Comparison of ENCODE assay signal across 18 cellular contexts in genomic region chr18:8639762-8640161, GRCh38. TPM values are rescaled to one million over a fixed set of nuclear protein-coding genes. Genes with fewer than 3 reads are reported as not detected.
DNase-seq lines count a peak whose midpoint lies in the region; ATAC-seq, FAIRE-seq and TF ChIP-seq lines count a peak whose summit lies in the region.
"Had no signal": no experiment of that assay in that cellular context is flagged by ENCODE, and none has a peak within 500 bp of the region (broad histone marks: within the 10 kb centered on the region; RNA-seq: fewer than 3 reads in every experiment).

No MANE protein-coding gene starts in this region.

- no peak overlapping the region for H3K4me3 Mint-ChIP-seq in neural progenitor cell
- H3K4me3 Mint-ChIP-seq: CD8-positive, alpha-beta memory T cell had no signal

- TF ChIP-seq POLR2A in HepG2 (IDR thresholded peaks at IDR 0.05; ENCODE audit: insufficient read depth in 1 of 2, low read depth in 2 of 2, low read length in 2 of 2) (no peak), right lobe of liver (IDR thresholded peaks at IDR 0.05) (no peak), K562 (conservative IDR thresholded peaks at IDR 0.05) (peak; percentile 37; the same call in 1 of the 2 replicates)

- H3K79me2 ChIP-seq in HepG2 (ENCODE audit: insufficient read depth, low read length) (no peaks in the 10 kb centered on the region), K562 (ENCODE audit: control insufficient read depth, insufficient read depth, low read length) (no peaks in the 10 kb centered on the region), neural progenitor cell (ENCODE audit: low read depth) (no peaks in the 10 kb centered on the region)

- H3K27ac ChIP-seq in HepG2 (ENCODE audit: extremely low read length, insufficient read depth, low read length) (no peak overlapping the region), right lobe of liver (no peak overlapping the region), K562 (ENCODE audit: extremely low read depth, low read depth, low read length) (no peak overlapping the region), neural progenitor cell (no peak overlapping the region)
- H3K27ac ChIP-seq: BLaER1, HL-60 had no signal

- no peaks in the 10 kb centered on the region for H3K9me1 ChIP-seq in K562 (ENCODE audit: control insufficient read depth, insufficient read depth, low read length)

- H3K4me1 ChIP-seq in HepG2 (ENCODE audit: insufficient read depth, low read length), result no peaks in the 10 kb centered on the region
- H3K4me1 ChIP-seq in right lobe of liver, result no peaks in the 10 kb centered on the region
- no peaks in the 10 kb centered on the region for H3K4me1 ChIP-seq in K562 (replicated peaks in 1 of 2; ENCODE audit: control insufficient read depth in 2 of 2, insufficient read depth in 2 of 2, low read length in 2 of 2)
- no peaks in the 10 kb centered on the region for H3K4me1 ChIP-seq in neural progenitor cell
- H3K4me1 ChIP-seq: BLaER1, Caco-2 had no signal

- H3K4me3 ChIP-seq in HepG2 (replicated peaks in 1 of 3; ENCODE audit: insufficient read depth in 1 of 3, low read depth in 2 of 3, low read length in 3 of 3), result no peak overlapping the region
- no peak overlapping the region for H3K4me3 ChIP-seq in right lobe of liver
- no peak overlapping the region for H3K4me3 ChIP-seq in K562
- H3K4me3 ChIP-seq in neural progenitor cell, result no peak overlapping the region
- H3K4me3 ChIP-seq: BLaER1 had no signal

- TF ChIP-seq EP300 in HepG2 (IDR thresholded peaks at IDR 0.05; ENCODE audit: low read depth in 2 of 2, low read length in 2 of 2) (no peak), HepG2 (CRISPR knock-in tag; IDR thresholded peaks at IDR 0.05; ENCODE audit: borderline replicate concordance) (no peak), K562 (IDR thresholded peaks at IDR 0.05; ENCODE audit: low read length) (no peak)

- H3K36me3 Mint-ChIP-seq in neural progenitor cell, result peaks cover 29% of the 10 kb centered on the region

- WGBS in HepG2 (ENCODE audit: low lambda C conversion rate), result 98% methylated on average over 11 of the region's 11 CpGs
- WGBS in right lobe of liver (ENCODE audit: insufficient coverage, low coverage, low lambda C conversion rate, missing lambda C conversion rate), result 100% methylated on average over 6 of the region's 11 CpGs
- WGBS in K562 (ENCODE audit: insufficient coverage, low coverage, missing lambda C conversion rate), result 88% methylated on average over 11 of the region's 11 CpGs

- H3K27me3 Mint-ChIP-seq in neural progenitor cell (ENCODE audit: insufficient read depth, low read depth), result peaks cover 2% of the 10 kb centered on the region

- FAIRE-seq in HepG2 (lab: Jason Lieb, UNC) (no peak), K562 (lab: Jason Lieb, UNC) (no peak)
- FAIRE-seq: GM18507 had no signal

- no peaks in the 10 kb centered on the region for H3K9me3 Mint-ChIP-seq in neural progenitor cell
- H3K9me3 Mint-ChIP-seq: CD8-positive, alpha-beta memory T cell had no signal

- no peaks in the 10 kb centered on the region for H3K27me3 ChIP-seq in HepG2 (ENCODE audit: control insufficient read depth in 1 of 2, insufficient read depth in 2 of 2, low read length in 2 of 2)
- no peaks in the 10 kb centered on the region for H3K27me3 ChIP-seq in right lobe of liver
- no peaks in the 10 kb centered on the region for H3K27me3 ChIP-seq in K562 (ENCODE audit: control insufficient read depth in 2 of 2, insufficient read depth in 2 of 2, low read length in 2 of 2)
- no peaks in the 10 kb centered on the region for H3K27me3 ChIP-seq in neural progenitor cell
- H3K27me3 ChIP-seq: BLaER1 had no signal

- BruUV-seq in HepG2 (replicated peaks; lab: Mats Ljungman, UMichigan) (no TSS peak), K562 (replicated peaks; lab: Mats Ljungman, UMichigan) (no TSS peak)

- TF ChIP-seq RAD21 in HepG2 (CRISPR knock-in tag; IDR thresholded peaks at IDR 0.05), result no peak
- TF ChIP-seq RAD21 in K562 (CRISPR knock-in tag; conservative IDR thresholded peaks at IDR 0.05 in 1 of 2, IDR thresholded peaks at IDR 0.05 in 1 of 2), result no peak

- H2AFZ ChIP-seq in HepG2 (ENCODE audit: low read length), result no peak overlapping the region
- H2AFZ ChIP-seq in K562 (ENCODE audit: low read depth, low read length), result no peak overlapping the region
- no peak overlapping the region for H2AFZ ChIP-seq in neural progenitor cell (replicated peaks)

- intact Hi-C loops in HepG2 (cut with micrococcal nuclease; ENCODE audit: unreplicated experiment) (no loop called here), right lobe of liver (cut with DNase I) (no loop called here), K562 (cut with micrococcal nuclease) (no loop called here), cardiac septum (cut with DNase I) (no loop called here)

- ATAC-seq in HepG2, result no peak; the same call in 2 of the 3 replicates
- no peak for ATAC-seq in right lobe of liver
- no peak for ATAC-seq in K562
- ATAC-seq in HG03354 (IDR thresholded peaks at IDR 0.05; ENCODE audit: poor library complexity, severe bottlenecking, unreplicated experiment), result no peak
- ATAC-seq in omental fat pad (ENCODE audit: low FRiP score), result no peak
- ATAC-seq: HCT116 had no signal

- peaks cover 6 to 35% of the 10 kb centered on the region in 2 experiments for H3K36me3 ChIP-seq in HepG2 (replicated peaks in 1 of 2; ENCODE audit: control insufficient read depth in 1 of 2, insufficient read depth in 2 of 2, low read length in 2 of 2)
- H3K36me3 ChIP-seq in right lobe of liver, result peaks cover 0 to 39% (median 5%) of the 10 kb centered on the region in 4 donors
- peaks cover 41% of the 10 kb centered on the region for H3K36me3 ChIP-seq in K562 (ENCODE audit: control insufficient read depth, insufficient read depth, low read length)
- peaks cover 5% of the 10 kb centered on the region for H3K36me3 ChIP-seq in neural progenitor cell

- CTCF ChIA-PET in HepG2 (lab: Yijun Ruan, JAX; ENCODE audit: low intra/inter-chr PET ratio, low total read pairs) (no interaction called here), K562 (lab: Yijun Ruan, JAX; ENCODE audit: low intra/inter-chr PET ratio) (no interaction called here)

- H3K9ac ChIP-seq in HepG2 (ENCODE audit: insufficient read depth, low read depth, low read length), result no peak overlapping the region
- H3K9ac ChIP-seq in K562 (ENCODE audit: insufficient read depth in 1 of 2, low read depth in 2 of 2, low read length in 2 of 2), result no peak overlapping the region
- H3K9ac ChIP-seq in neural progenitor cell, result no peak overlapping the region
- H3K9ac ChIP-seq: BLaER1 had no signal

- peaks cover 13% of the 10 kb centered on the region for H3F3A ChIP-seq in neural progenitor cell (ENCODE audit: low read depth)

- H3K9me3 ChIP-seq in HepG2 (ENCODE audit: low read length) (no peaks in the 10 kb centered on the region), right lobe of liver (no peaks in the 10 kb centered on the region), K562 (replicated peaks; ENCODE audit: control insufficient read depth, insufficient read depth, low read depth, low read length) (no peaks in the 10 kb centered on the region), neural progenitor cell (ENCODE audit: low read depth) (no peaks in the 10 kb centered on the region)
- H3K9me3 ChIP-seq: BLaER1, Caco-2 had no signal

- POLR2A ChIA-PET in HepG2 (lab: Yijun Ruan, JAX), result no interaction called here
- POLR2A ChIA-PET in K562 (lab: Yijun Ruan, JAX), result interaction anchor here (1.0 to 2.7 kb wide), 2 partner anchors 8 to 11 kb away, joined by 3 to 10 read pairs; no protein-coding TSS in a partner anchor

- no peaks in the 10 kb centered on the region for H4K20me1 ChIP-seq in HepG2 (ENCODE audit: insufficient read depth, low read length)
- no peaks in the 10 kb centered on the region for H4K20me1 ChIP-seq in K562 (replicated peaks; ENCODE audit: control insufficient read depth, insufficient read depth, low read length)
- H4K20me1 ChIP-seq in neural progenitor cell (ENCODE audit: low read depth), result no peaks in the 10 kb centered on the region

- in situ Hi-C loops in HepG2 (cut with HindIII; ENCODE audit: extremely low pct_ligation_motif_present, low pct_unique_long_range_greater_than_20kb), result no loop called here
- in situ Hi-C loops in K562 (cut with MboI), result no loop called here

- H3K4me2 ChIP-seq in HepG2 (ENCODE audit: low read depth, low read length) (no peak overlapping the region), K562 (ENCODE audit: insufficient read depth, low read length) (no peak overlapping the region), neural progenitor cell (no peak overlapping the region)
- H3K4me2 ChIP-seq: BLaER1 had no signal

- DNase-seq in HepG2 (ENCODE audit: low spot score), result no peak
- no peak for DNase-seq in right lobe of liver
- no peak for DNase-seq in K562 (ENCODE audit: extremely low read depth in 1 of 4, low spot score in 3 of 4)
- DNase-seq in neural progenitor cell (ENCODE audit: low spot score), result no peak
- DNase-seq in omental fat pad (ENCODE audit: low spot score), result no peak
- no peak for DNase-seq in cardiac septum (ENCODE audit: low spot score)
- DNase-seq: 8988T; AML-193; Caco-2; CD8-positive, alpha-beta memory T cell; DMS53; GF-D8; KBM-7 had no signal

- H3K4me1 Mint-ChIP-seq in neural progenitor cell, result no peaks in the 10 kb centered on the region
- H3K4me1 Mint-ChIP-seq: CD8-positive, alpha-beta memory T cell had no signal

- no peak for TF ChIP-seq CTCF in HepG2 (CRISPR knock-in tag; IDR thresholded peaks at IDR 0.05)
- TF ChIP-seq CTCF in right lobe of liver (IDR thresholded peaks at IDR 0.05), result no peak
- no peak for TF ChIP-seq CTCF in K562 (IDR thresholded peaks at IDR 0.05 in 2 of 3, conservative IDR thresholded peaks at IDR 0.05 in 1 of 3; ENCODE audit: insufficient read depth in 2 of 3, low read depth in 1 of 3, low read length in 3 of 3)
- no peak for TF ChIP-seq CTCF in neural progenitor cell (IDR thresholded peaks at IDR 0.05)
- no peak for TF ChIP-seq CTCF in omental fat pad (IDR thresholded peaks at IDR 0.05)

- H3K27ac Mint-ChIP-seq in neural progenitor cell, result peak overlapping the region; percentile 18

RNA-seq across cellular contexts. Expression of gene RAB12, which starts 30.5 kb away (rescaled TPM):
- total RNA-seq in HepG2 (2016; rRNA removed; fragmentation: Illumina TruSeq; extraction: Trizol), result 21.4 and 25.3 TPM in 2 replicates
- 10.6 and 11.9 TPM in 2 replicates for total RNA-seq in HepG2 (2016; cell fraction: cytosol; rRNA removed; fragmentation: Illumina TruSeq; extraction: Trizol; ENCODE audit: low read depth)
- 20.0 and 24.5 TPM in 2 replicates for total RNA-seq in HepG2 (2016; cell fraction: insoluble cytoplasmic fraction; rRNA removed; fragmentation: Illumina TruSeq; extraction: Trizol)
- total RNA-seq in HepG2 (2016; cell fraction: membrane; rRNA removed; fragmentation: Illumina TruSeq; extraction: Trizol), result 24.8 and 25.8 TPM in 2 replicates
- 22.3 and 24.8 TPM in 2 replicates for total RNA-seq in HepG2 (2016; cell fraction: nucleus; rRNA removed; fragmentation: Illumina TruSeq; extraction: Trizol)
- polyA plus RNA-seq in HepG2 (2011; rRNA removed), result 9.5 and 10.7 TPM in 2 replicates
- polyA plus RNA-seq in HepG2 (2011; cell fraction: cytosol; rRNA removed), result 3.8 and 6.9 TPM in 2 replicates
- 10.5 and 15.2 TPM in 2 replicates for polyA plus RNA-seq in HepG2 (2011; cell fraction: nucleus; rRNA removed)
- 21.4 and 24.9 TPM in 2 replicates for polyA plus RNA-seq in HepG2 (2012)
- polyA plus RNA-seq in HepG2 (2016; cell fraction: cytosol; fragmentation: Illumina TruSeq; extraction: Trizol; ENCODE audit: low read depth), result 7.7 and 8.8 TPM in 2 replicates
- polyA plus RNA-seq in HepG2 (2016; cell fraction: insoluble cytoplasmic fraction; fragmentation: Illumina TruSeq; extraction: Trizol; ENCODE audit: low read depth), result 27.0 and 29.3 TPM in 2 replicates
- 18.8 and 19.2 TPM in 2 replicates for polyA plus RNA-seq in HepG2 (2016; cell fraction: membrane; fragmentation: Illumina TruSeq; extraction: Trizol; ENCODE audit: low read depth)
- 49.1 and 55.1 TPM in 2 replicates for polyA plus RNA-seq in HepG2 (2016; cell fraction: nucleus; fragmentation: Illumina TruSeq; extraction: Trizol; ENCODE audit: insufficient read depth, low read depth)
- polyA minus RNA-seq in HepG2 (2011; rRNA and poly(A)+ RNA removed; ENCODE audit: low replicate concordance), result 2.8 and 6.1 TPM in 2 replicates
- 11.2 and 14.9 TPM in 2 replicates for polyA minus RNA-seq in HepG2 (2011; cell fraction: cytosol; rRNA and poly(A)+ RNA removed)
- polyA minus RNA-seq in HepG2 (2011; cell fraction: nucleus; rRNA and poly(A)+ RNA removed), result 19.1 and 21.0 TPM in 2 replicates
- 10 to 100 TPM; 16.5 to 26.5 (median 22.6) TPM for total RNA-seq in right lobe of liver
- 17.8 and 67.8 TPM in 2 replicates for total RNA-seq in K562 (2011; cell fraction: chromatin; rRNA removed; ENCODE audit: low replicate concordance)
- 6.0 and 9.2 TPM in 2 replicates for total RNA-seq in K562 (2011; cell fraction: nucleolus; rRNA removed)
- total RNA-seq in K562 (2011; cell fraction: nucleoplasm; rRNA removed), result 23.1 and 25.1 TPM in 2 replicates
- total RNA-seq in K562 (2014; rRNA removed), result 17.3 and 23.4 TPM in 2 replicates
- 21.6 and 24.3 TPM in 2 replicates for total RNA-seq in K562 (2014; rRNA removed; fragmentation: Illumina TruSeq; extraction: Trizol)
- 20.7 and 21.0 TPM in 2 replicates for total RNA-seq in K562 (2015; rRNA removed; fragmentation: Illumina TruSeq; extraction: Trizol)
- 16.9 and 18.8 TPM in 2 replicates for total RNA-seq in K562 (2021)
- 15.6 and 19.3 TPM in 2 replicates for polyA plus RNA-seq in K562 (2011; rRNA removed)
- 2.4 and 8.2 TPM in 2 replicates for polyA plus RNA-seq in K562 (2011; cell fraction: cytosol; rRNA removed)
- 17.7 and 29.1 TPM in 2 replicates for polyA plus RNA-seq in K562 (2011; cell fraction: nucleus; rRNA removed)
- polyA plus RNA-seq in K562 (2012), result 11.8 and 12.7 TPM in 2 replicates
- polyA plus RNA-seq in K562 (2014; fragmentation: Illumina TruSeq; extraction: Trizol), result 20.7 and 21.5 TPM in 2 replicates
- polyA plus RNA-seq in K562 (2014; fragmentation: Nextera tagmentation; extraction: Ambion mirVana), result 1 to 10 TPM in 1 of 2 experiments, under 1 TPM in 1; 0.48 to 1.4 TPM
- polyA plus RNA-seq in K562 (2014; rRNA removed), result 15.2 and 18.3 TPM in 2 replicates
- 26.6 and 31.5 TPM in 2 replicates for polyA minus RNA-seq in K562 (2011; rRNA and poly(A)+ RNA removed)
- 7.9 and 10.8 TPM in 2 replicates for polyA minus RNA-seq in K562 (2011; cell fraction: cytosol; rRNA and poly(A)+ RNA removed)
- 14.0 and 22.7 TPM in 2 replicates for polyA minus RNA-seq in K562 (2011; cell fraction: nucleus; rRNA and poly(A)+ RNA removed)
- total RNA-seq in neural progenitor cell (ENCODE audit: low replicate concordance), result 24.6 and 41.4 TPM in 2 replicates
- 10 to 100 TPM; 32.4 to 74.7 (median 41.3) TPM for total RNA-seq in omental fat pad
- 86.8 TPM for total RNA-seq in cardiac septum

Comparison
In these comparisons a context has a peak if more than half of its experiments do, and no peak if none do; other contexts are left out.
1. Of the 241 proteins assayed by ChIP-seq in both HepG2 and K562: peak only in HepG2: RBM22; only in K562: POLR2A; in both: none; in neither: 239.